Comparison of ENCODE assay signal across 8 cellular contexts in the genomic region with DNA sequence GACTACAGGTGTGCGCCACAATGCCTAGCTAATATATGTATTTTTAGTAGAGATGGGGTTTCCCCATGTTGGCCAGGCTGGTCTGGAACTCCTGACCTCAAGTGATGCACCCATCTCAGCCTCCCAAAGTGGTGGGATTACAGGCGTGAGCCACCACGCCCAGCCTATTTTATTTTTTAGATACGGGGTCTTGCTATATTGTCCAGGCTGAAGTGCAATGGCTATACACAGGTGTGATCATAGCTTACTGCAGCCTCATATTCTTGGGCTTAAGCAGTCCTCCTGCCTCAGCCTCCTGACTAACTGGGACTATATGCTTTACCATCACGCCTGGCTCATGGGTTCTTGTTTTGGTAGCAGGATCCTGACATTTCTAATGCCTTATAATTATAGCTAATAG.
"Had no signal": no experiment of that assay in that cellular context is flagged by ENCODE, and none has a peak within 500 bp of the region (broad histone marks: within the 10 kb centered on the region; RNA-seq: fewer than 3 reads in every experiment).

No MANE protein-coding gene starts in this region.

- DNase-seq: IMR-90, Karpas-422, KBM-7, KG1 had no signal

- H3K9me3 Mint-ChIP-seq: IgD-negative memory B cell had no signal

- H3K4me3 Mint-ChIP-seq: IgD-negative memory B cell had no signal

- H3K4me2 ChIP-seq: KMS-11 had no signal

- H3K27me3 Mint-ChIP-seq: IgD-negative memory B cell had no signal

- FAIRE-seq: HTR-8/SVneo had no signal

- H3K9ac ChIP-seq: KMS-11 had no signal

- H3K4me1 Mint-ChIP-seq: IgD-negative memory B cell had no signal

- H3K27ac ChIP-seq: HL-60, KMS-11 had no signal
